Comparison of ENCODE assay signal across 11 cellular contexts in the genomic region with DNA sequence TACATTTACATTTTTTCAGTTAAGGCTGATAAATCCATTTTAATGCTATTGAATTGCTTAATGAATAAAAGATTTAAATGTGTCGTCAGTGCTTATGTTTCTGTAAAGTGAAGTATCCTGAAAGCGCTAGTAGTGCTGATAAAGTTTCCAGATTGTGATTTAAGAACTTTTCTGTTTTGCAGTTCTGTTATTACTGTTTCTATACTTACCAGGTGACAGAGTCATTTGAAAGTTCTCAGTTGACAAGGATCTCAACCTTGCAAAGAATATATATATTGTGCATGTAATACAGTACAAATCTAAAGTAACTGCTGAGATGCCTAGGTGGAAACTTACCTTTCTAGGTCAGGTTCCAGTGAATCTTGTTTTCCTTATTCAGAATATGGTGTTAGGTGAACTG.
DNase-seq lines count a peak whose midpoint lies in the region; ATAC-seq lines count a peak whose summit lies in the region.
"Had no signal": no experiment of that assay in that cellular context is flagged by ENCODE, and none has a peak within 500 bp of the region (broad histone marks: within the 10 kb centered on the region; RNA-seq: fewer than 3 reads in every experiment).

No MANE protein-coding gene starts in this region.

- intact Hi-C loops in activated CD4-positive, alpha-beta memory T cell treated with anti-CD3 and anti-CD28 coated beads for 36 hours (cut with micrococcal nuclease): loop anchor here (1.0 to 5.0 kb wide), 5 partner anchors 15 to 128 kb away; no protein-coding TSS in a partner anchor
- intact Hi-C loops in left colon (cut with DNase I, micrococcal nuclease): no loop called here

- no peak overlapping the region for H3K4me3 Mint-ChIP-seq in activated CD4-positive, alpha-beta memory T cell treated with anti-CD3 and anti-CD28 coated beads for 36 hours
- no peak overlapping the region for H3K4me3 Mint-ChIP-seq in activated CD4-positive, alpha-beta memory T cell treated with anti-CD3 and anti-CD28 coated beads, Interleukin-2, amount 10 ng/mL, durations not matched to agents 7 days and 5 days
- H3K4me3 Mint-ChIP-seq in stimulated activated memory B cell treated with anti-CD40 and anti-IgM and Interleukin-4, amounts not matched to agents 10 μg/mL and 1 μg/mL and 100 μg/mL, for 72 hours: no peak overlapping the region
- H3K4me3 Mint-ChIP-seq: type B pancreatic cell had no signal

- H3K4me1 Mint-ChIP-seq in activated CD4-positive, alpha-beta memory T cell treated with anti-CD3 and anti-CD28 coated beads for 36 hours (ENCODE audit: low read depth): peaks cover 79% of the 10 kb centered on the region
- peaks cover 60% of the 10 kb centered on the region for H3K4me1 Mint-ChIP-seq in activated CD4-positive, alpha-beta memory T cell treated with anti-CD3 and anti-CD28 coated beads, Interleukin-2, amount 10 ng/mL, durations not matched to agents 7 days and 5 days
- H3K4me1 Mint-ChIP-seq in stimulated activated memory B cell treated with anti-CD40 and anti-IgM and Interleukin-4, amounts not matched to agents 10 μg/mL and 1 μg/mL and 100 μg/mL, for 72 hours: peaks cover 100% of the 10 kb centered on the region

- CTCF ChIA-PET in activated CD4-positive, alpha-beta memory T cell treated with anti-CD3 and anti-CD28 coated beads for 36 hours (lab: Charles Lee): no interaction called here
- CTCF ChIA-PET in activated CD4-positive, alpha-beta memory T cell treated with anti-CD3 and anti-CD28 coated beads, Interleukin-2, amount 10 ng/mL, durations not matched to agents 7 days and 5 days (lab: Charles Lee): no interaction called here

- DNase-seq in activated CD4-positive, alpha-beta memory T cell treated with anti-CD3 and anti-CD28 coated beads for 36 hours: no peak
- no peak for DNase-seq in activated CD4-positive, alpha-beta memory T cell treated with anti-CD3 and anti-CD28 coated beads, Interleukin-2, amount 10 ng/mL, durations not matched to agents 7 days and 5 days
- DNase-seq in DMS114 treated with DMSO at 0.1 percent for 48 hours (lab: John Stamatoyannopoulos, UW; ENCODE audit: unreplicated experiment) (no peak), NCI-H524 treated with DMSO at 0.1 percent for 48 hours (lab: John Stamatoyannopoulos, UW) (no peak), left colon (no peak)
- DNase-seq: amniotic stem cell, NCI-H510A had no signal

- ATAC-seq in HG02642 (IDR thresholded peaks at IDR 0.05; ENCODE audit: poor library complexity, unreplicated experiment) (peak; percentile 53), HG03442 (IDR thresholded peaks at IDR 0.05; ENCODE audit: unreplicated experiment) (peak; percentile 50), left colon (no peak)
- no peak for ATAC-seq in stimulated activated memory B cell treated with anti-CD40 and anti-IgM and Interleukin-4, amounts not matched to agents 10 μg/mL and 1 μg/mL and 100 μg/mL, for 72 hours

- no peaks in the 10 kb centered on the region for H3K36me3 Mint-ChIP-seq in activated CD4-positive, alpha-beta memory T cell treated with anti-CD3 and anti-CD28 coated beads for 36 hours
- H3K36me3 Mint-ChIP-seq in activated CD4-positive, alpha-beta memory T cell treated with anti-CD3 and anti-CD28 coated beads, Interleukin-2, amount 10 ng/mL, durations not matched to agents 7 days and 5 days (ENCODE audit: low read depth): peaks cover 6% of the 10 kb centered on the region
- H3K36me3 Mint-ChIP-seq in stimulated activated memory B cell treated with anti-CD40 and anti-IgM and Interleukin-4, amounts not matched to agents 10 μg/mL and 1 μg/mL and 100 μg/mL, for 72 hours: no peaks in the 10 kb centered on the region

- H3K27ac Mint-ChIP-seq in activated CD4-positive, alpha-beta memory T cell treated with anti-CD3 and anti-CD28 coated beads for 36 hours: peak overlapping the region; percentile 55
- H3K27ac Mint-ChIP-seq in activated CD4-positive, alpha-beta memory T cell treated with anti-CD3 and anti-CD28 coated beads, Interleukin-2, amount 10 ng/mL, durations not matched to agents 7 days and 5 days: no peak overlapping the region
- H3K27ac Mint-ChIP-seq in stimulated activated memory B cell treated with anti-CD40 and anti-IgM and Interleukin-4, amounts not matched to agents 10 μg/mL and 1 μg/mL and 100 μg/mL, for 72 hours: peak overlapping the region; percentile 76
- H3K27ac Mint-ChIP-seq: type B pancreatic cell had no signal

- no peaks in the 10 kb centered on the region for H3K27me3 Mint-ChIP-seq in activated CD4-positive, alpha-beta memory T cell treated with anti-CD3 and anti-CD28 coated beads for 36 hours
- no peaks in the 10 kb centered on the region for H3K27me3 Mint-ChIP-seq in activated CD4-positive, alpha-beta memory T cell treated with anti-CD3 and anti-CD28 coated beads, Interleukin-2, amount 10 ng/mL, durations not matched to agents 7 days and 5 days
- no peaks in the 10 kb centered on the region for H3K27me3 Mint-ChIP-seq in stimulated activated memory B cell treated with anti-CD40 and anti-IgM and Interleukin-4, amounts not matched to agents 10 μg/mL and 1 μg/mL and 100 μg/mL, for 72 hours
- H3K27me3 Mint-ChIP-seq: type B pancreatic cell had no signal

- no peaks in the 10 kb centered on the region for H3K9me3 Mint-ChIP-seq in activated CD4-positive, alpha-beta memory T cell treated with anti-CD3 and anti-CD28 coated beads for 36 hours
- no peaks in the 10 kb centered on the region for H3K9me3 Mint-ChIP-seq in activated CD4-positive, alpha-beta memory T cell treated with anti-CD3 and anti-CD28 coated beads, Interleukin-2, amount 10 ng/mL, durations not matched to agents 7 days and 5 days
- no peaks in the 10 kb centered on the region for H3K9me3 Mint-ChIP-seq in stimulated activated memory B cell treated with anti-CD40 and anti-IgM and Interleukin-4, amounts not matched to agents 10 μg/mL and 1 μg/mL and 100 μg/mL, for 72 hours
- H3K9me3 Mint-ChIP-seq: type B pancreatic cell had no signal

- POLR2A ChIA-PET in activated CD4-positive, alpha-beta memory T cell treated with anti-CD3 and anti-CD28 coated beads for 36 hours (lab: Charles Lee): interaction anchor here (1.1 to 1.2 kb wide), 2 partner anchors 21 to 39 kb away, joined by 3 read pairs; no protein-coding TSS in a partner anchor
- POLR2A ChIA-PET in activated CD4-positive, alpha-beta memory T cell treated with anti-CD3 and anti-CD28 coated beads, Interleukin-2, amount 10 ng/mL, durations not matched to agents 7 days and 5 days (lab: Charles Lee): interaction anchor here (1.6 kb wide), 1 partner anchor 41 kb away, joined by 3 read pairs; no protein-coding TSS in a partner anchor

Comparison
In these comparisons a context has a peak if more than half of its experiments do, and no peak if none do; other contexts are left out.
1. ATAC-seq: peak in HG02642 (single experiment) and HG03442 (single experiment); none in stimulated activated memory B cell treated with anti-CD40 and anti-IgM and Interleukin-4, amounts not matched to agents 10 μg/mL and 1 μg/mL and 100 μg/mL, for 72 hours (single experiment) and left colon (single experiment).